ENCODE assay signal across 1 cellular context in genomic region chr1:91499346-91499745, GRCh38.
TF ChIP-seq lines count a peak whose summit lies in the region.

No MANE protein-coding gene starts in this region.

TF ChIP-seq in HepG2, 621 proteins besides CTCF, POLR2A, EP300 and RAD21 (continued from another document):
- TF ChIP-seq LRRFIP1 (CRISPR knock-in tag; conservative IDR thresholded peaks at IDR 0.05), result no peak
- no peak for TF ChIP-seq ZFP36L2 (CRISPR knock-in tag; IDR thresholded peaks at IDR 0.05)
- peak; percentile 31 for TF ChIP-seq HNRNPH1 (optimal IDR thresholded peaks at IDR 0.05; ENCODE audit: low read depth, low read length)
- TF ChIP-seq, protein P1, sequence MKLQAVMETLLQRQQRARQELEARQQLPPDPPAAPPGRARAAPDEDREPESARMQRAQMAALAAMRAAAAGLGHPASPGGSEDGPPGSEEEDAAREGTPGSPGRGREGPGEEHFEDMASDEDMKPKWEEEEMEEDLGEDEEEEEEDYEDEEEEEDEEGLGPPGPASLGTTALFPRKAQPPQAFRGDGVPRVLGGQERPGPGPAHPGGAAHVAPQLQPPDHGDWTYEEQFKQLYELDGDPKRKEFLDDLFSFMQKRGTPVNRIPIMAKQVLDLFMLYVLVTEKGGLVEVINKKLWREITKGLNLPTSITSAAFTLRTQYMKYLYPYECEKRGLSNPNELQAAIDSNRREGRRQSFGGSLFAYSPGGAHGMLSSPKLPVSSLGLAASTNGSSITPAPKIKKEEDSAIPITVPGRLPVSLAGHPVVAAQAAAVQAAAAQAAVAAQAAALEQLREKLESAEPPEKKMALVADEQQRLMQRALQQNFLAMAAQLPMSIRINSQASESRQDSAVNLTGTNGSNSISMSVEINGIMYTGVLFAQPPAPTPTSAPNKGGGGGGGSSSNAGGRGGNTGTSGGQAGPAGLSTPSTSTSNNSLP (IDR thresholded peaks at IDR 0.05; ENCODE audit: low read depth, low read length), result peak; percentile 43; the same call in 1 of the 2 replicates
- TF ChIP-seq, protein P2, sequence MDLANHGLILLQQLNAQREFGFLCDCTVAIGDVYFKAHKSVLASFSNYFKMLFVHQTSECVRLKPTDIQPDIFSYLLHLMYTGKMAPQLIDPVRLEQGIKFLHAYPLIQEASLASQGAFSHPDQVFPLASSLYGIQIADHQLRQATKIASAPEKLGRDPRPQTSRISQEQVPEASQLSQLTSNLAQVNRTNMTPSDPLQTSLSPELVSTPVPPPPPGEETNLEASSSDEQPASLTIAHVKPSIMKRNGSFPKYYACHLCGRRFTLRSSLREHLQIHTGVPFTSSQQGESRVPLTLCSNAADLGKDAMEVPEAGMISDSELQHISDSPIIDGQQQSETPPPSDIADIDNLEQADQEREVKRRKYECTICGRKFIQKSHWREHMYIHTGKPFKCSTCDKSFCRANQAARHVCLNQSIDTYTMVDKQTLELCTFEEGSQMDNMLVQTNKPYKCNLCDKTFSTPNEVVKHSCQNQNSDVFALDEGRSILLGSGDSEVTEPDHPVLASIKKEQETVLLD (CRISPR knock-in tag; IDR thresholded peaks at IDR 0.05; ENCODE audit: low read depth), result no peak
- no peak for TF ChIP-seq ZMAT5 (CRISPR knock-in tag; IDR thresholded peaks at IDR 0.05; ENCODE audit: borderline replicate concordance, low read depth)
- no peak for TF ChIP-seq ZNF225 (CRISPR knock-in tag; IDR thresholded peaks at IDR 0.05)
- no peak for TF ChIP-seq ZFX (CRISPR knock-in tag; IDR thresholded peaks at IDR 0.05; ENCODE audit: low read depth)
- TF ChIP-seq KLF13 (CRISPR knock-in tag; IDR thresholded peaks at IDR 0.05), result no peak
- TF ChIP-seq JDP2 (CRISPR knock-in tag; IDR thresholded peaks at IDR 0.05; ENCODE audit: borderline replicate concordance), result no peak
- TF ChIP-seq HNRNPL (IDR thresholded peaks at IDR 0.05; ENCODE audit: low read depth, low read length), result peak; percentile 74; the same call in 1 of the 2 replicates
- no peak for TF ChIP-seq NFATC3 (CRISPR knock-in tag; IDR thresholded peaks at IDR 0.05)
- peak; percentile 27 for TF ChIP-seq PTBP1 (IDR thresholded peaks at IDR 0.05; ENCODE audit: low read depth, low read length, poor library complexity, severe bottlenecking)
- no peak for TF ChIP-seq ESRRA (CRISPR knock-in tag; IDR thresholded peaks at IDR 0.05; ENCODE audit: low read depth)
- no peak for TF ChIP-seq ZKSCAN1 (IDR thresholded peaks at IDR 0.05; ENCODE audit: low read length)
- TF ChIP-seq, protein P3, sequence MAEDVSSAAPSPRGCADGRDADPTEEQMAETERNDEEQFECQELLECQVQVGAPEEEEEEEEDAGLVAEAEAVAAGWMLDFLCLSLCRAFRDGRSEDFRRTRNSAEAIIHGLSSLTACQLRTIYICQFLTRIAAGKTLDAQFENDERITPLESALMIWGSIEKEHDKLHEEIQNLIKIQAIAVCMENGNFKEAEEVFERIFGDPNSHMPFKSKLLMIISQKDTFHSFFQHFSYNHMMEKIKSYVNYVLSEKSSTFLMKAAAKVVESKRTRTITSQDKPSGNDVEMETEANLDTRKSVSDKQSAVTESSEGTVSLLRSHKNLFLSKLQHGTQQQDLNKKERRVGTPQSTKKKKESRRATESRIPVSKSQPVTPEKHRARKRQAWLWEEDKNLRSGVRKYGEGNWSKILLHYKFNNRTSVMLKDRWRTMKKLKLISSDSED (CRISPR knock-in tag; IDR thresholded peaks at IDR 0.05), result no peak
- TF ChIP-seq, protein P4, sequence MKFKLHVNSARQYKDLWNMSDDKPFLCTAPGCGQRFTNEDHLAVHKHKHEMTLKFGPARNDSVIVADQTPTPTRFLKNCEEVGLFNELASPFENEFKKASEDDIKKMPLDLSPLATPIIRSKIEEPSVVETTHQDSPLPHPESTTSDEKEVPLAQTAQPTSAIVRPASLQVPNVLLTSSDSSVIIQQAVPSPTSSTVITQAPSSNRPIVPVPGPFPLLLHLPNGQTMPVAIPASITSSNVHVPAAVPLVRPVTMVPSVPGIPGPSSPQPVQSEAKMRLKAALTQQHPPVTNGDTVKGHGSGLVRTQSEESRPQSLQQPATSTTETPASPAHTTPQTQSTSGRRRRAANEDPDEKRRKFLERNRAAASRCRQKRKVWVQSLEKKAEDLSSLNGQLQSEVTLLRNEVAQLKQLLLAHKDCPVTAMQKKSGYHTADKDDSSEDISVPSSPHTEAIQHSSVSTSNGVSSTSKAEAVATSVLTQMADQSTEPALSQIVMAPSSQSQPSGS (CRISPR knock-in tag; IDR thresholded peaks at IDR 0.05), result no peak
- no peak for TF ChIP-seq NAIF1 (CRISPR knock-in tag; IDR thresholded peaks at IDR 0.05; ENCODE audit: borderline replicate concordance)
- TF ChIP-seq ZBTB46 (CRISPR knock-in tag; IDR thresholded peaks at IDR 0.05; ENCODE audit: borderline replicate concordance), result no peak
- no peak for TF ChIP-seq SMAD9 (CRISPR knock-in tag; IDR thresholded peaks at IDR 0.05)
- no peak for TF ChIP-seq IRF2 (CRISPR knock-in tag; IDR thresholded peaks at IDR 0.05)
- no peak for TF ChIP-seq IRX3 (CRISPR knock-in tag; IDR thresholded peaks at IDR 0.05; ENCODE audit: borderline replicate concordance, low read depth)
